17 cellular contexts compared by ENCODE assay signal in the genomic region with DNA sequence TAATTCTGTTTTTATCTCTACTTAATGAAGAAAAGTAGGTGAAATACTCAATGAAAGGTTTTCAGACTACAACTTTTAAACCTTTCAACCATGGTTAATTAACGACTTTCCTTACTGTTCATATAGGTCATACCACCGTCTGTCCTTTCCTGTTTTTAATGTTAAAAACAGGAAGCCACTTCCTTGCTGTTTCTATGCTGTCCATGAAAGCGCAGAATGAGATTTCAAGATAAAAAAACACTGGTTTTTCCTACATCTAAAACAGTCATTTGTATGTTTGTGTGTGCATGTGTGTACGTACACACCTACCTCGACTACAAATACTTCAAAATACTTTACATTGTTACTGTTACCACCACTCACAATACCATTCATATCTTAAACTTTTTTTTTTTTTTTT. TPM values are rescaled to one million over a fixed set of nuclear protein-coding genes. Genes with fewer than 3 reads are reported as not detected.
A peak's percentile ranks its signal among the peaks of the same experiment; 100 is the strongest.
DNase-seq lines count a peak whose midpoint lies in the region; ATAC-seq, FAIRE-seq and TF ChIP-seq lines count a peak whose summit lies in the region.
"Had no signal": no experiment of that assay in that cellular context is flagged by ENCODE, and none has a peak within 500 bp of the region (broad histone marks: within the 10 kb centered on the region; RNA-seq: fewer than 3 reads in every experiment).

No MANE protein-coding gene starts in this region.

- H3K27me3 Mint-ChIP-seq in activated naive CD4-positive, alpha-beta T cell treated with anti-CD3 and anti-CD28 coated beads, Interleukin-2, amount 50 U/mL, for 24 hours: no peaks in the 10 kb centered on the region
- no peaks in the 10 kb centered on the region for H3K27me3 Mint-ChIP-seq in Caco-2 (ENCODE audit: insufficient read depth, unreplicated experiment)

- no peak for DNase-seq in activated naive CD4-positive, alpha-beta T cell (lab: John Stamatoyannopoulos, UW)
- DNase-seq in endothelial cell of umbilical vein (ENCODE audit: low read depth, low spot score): peak; percentile 84
- DNase-seq in superior temporal gyrus (ENCODE audit: extremely low spot score): peak; percentile 9
- no peak for DNase-seq in Caco-2
- DNase-seq: DMS153, mammary epithelial cell, NCI-H1417 treated with DMSO at 0.1 percent for 48 hours, NCI-H446, occipital lobe, tibial artery had no signal

- H3K9me1 ChIP-seq in endothelial cell of umbilical vein (replicated peaks; ENCODE audit: control insufficient read depth, extremely low read depth, insufficient read depth, low read length): no peaks in the 10 kb centered on the region

- H3K4me1 ChIP-seq in OCI-LY1 (ENCODE audit: insufficient read depth, low read length, severe bottlenecking) (peaks cover 97% of the 10 kb centered on the region), endothelial cell of umbilical vein (ENCODE audit: control insufficient read depth, extremely low read depth, insufficient read depth, low read length) (peaks cover 50% of the 10 kb centered on the region), Caco-2 (peaks cover 7% of the 10 kb centered on the region; the same call in 1 of the 2 replicates)
- H3K4me1 ChIP-seq: tibial artery had no signal

- H3K36me3 ChIP-seq in OCI-LY1 (ENCODE audit: insufficient read depth, low read length) (peaks cover 17% of the 10 kb centered on the region), endothelial cell of umbilical vein (ENCODE audit: control insufficient read depth in 2 of 2, extremely low read depth in 1 of 2, insufficient read depth in 2 of 2, low read length in 2 of 2) (no peaks in the 10 kb centered on the region), Caco-2 (ENCODE audit: control insufficient read depth, insufficient read depth, low read length) (no peaks in the 10 kb centered on the region)

- H3K79me2 ChIP-seq in OCI-LY1 (ENCODE audit: insufficient read depth, low read length) (peaks cover 24% of the 10 kb centered on the region), endothelial cell of umbilical vein (ENCODE audit: control insufficient read depth, insufficient read depth, low read length) (peaks cover 79% of the 10 kb centered on the region)

- POLR2A ChIA-PET in endothelial cell of umbilical vein (lab: Charles Lee): interaction anchor here (0.7 kb wide), 1 partner anchor 672 kb away, joined by 4 read pairs; no protein-coding TSS in a partner anchor
- POLR2A ChIA-PET in Caco-2 (lab: Charles Lee): no interaction called here

- H3F3A ChIP-seq in OCI-LY1 (ENCODE audit: insufficient read depth, low read length): peaks cover 7% of the 10 kb centered on the region; the same call in 1 of the 2 replicates

- H3K4me1 Mint-ChIP-seq in activated naive CD4-positive, alpha-beta T cell treated with anti-CD3 and anti-CD28 coated beads, Interleukin-2, amount 50 U/mL, for 24 hours: peaks cover 66% of the 10 kb centered on the region
- H3K4me1 Mint-ChIP-seq in Caco-2 (ENCODE audit: low read depth, unreplicated experiment): peaks cover 6% of the 10 kb centered on the region

- dilution Hi-C loops in endothelial cell of umbilical vein (cut with MboI; ENCODE audit: extremely low pct_ligation_motif_present, low sequenced_read_pairs): no loop called here

- TF ChIP-seq POLR2A in endothelial cell of umbilical vein (IDR thresholded peaks at IDR 0.05; ENCODE audit: low read depth, low read length): no peak

- no peak for ATAC-seq in HG02884 (IDR thresholded peaks at IDR 0.05; ENCODE audit: unreplicated experiment)
- ATAC-seq in HG02938 (IDR thresholded peaks at IDR 0.05; ENCODE audit: unreplicated experiment): no peak
- ATAC-seq: Panc1 had no signal

- H3K4me3 Mint-ChIP-seq in activated naive CD4-positive, alpha-beta T cell treated with anti-CD3 and anti-CD28 coated beads, Interleukin-2, amount 50 U/mL, for 24 hours: no peak overlapping the region
- no peak overlapping the region for H3K4me3 Mint-ChIP-seq in Caco-2 (ENCODE audit: unreplicated experiment)

- H3K36me3 Mint-ChIP-seq in activated naive CD4-positive, alpha-beta T cell treated with anti-CD3 and anti-CD28 coated beads, Interleukin-2, amount 50 U/mL, for 24 hours: peaks cover 6% of the 10 kb centered on the region
- H3K36me3 Mint-ChIP-seq in Caco-2 (ENCODE audit: insufficient read depth, unreplicated experiment): peaks cover 31% of the 10 kb centered on the region

- H3K27me3 ChIP-seq in OCI-LY1 (ENCODE audit: insufficient read depth, low read length) (no peaks in the 10 kb centered on the region), endothelial cell of umbilical vein (ENCODE audit: control insufficient read depth in 2 of 2, insufficient read depth in 2 of 2, low read length in 2 of 2) (no peaks in the 10 kb centered on the region), Caco-2 (replicated peaks; ENCODE audit: control insufficient read depth, insufficient read depth, low read length) (no peaks in the 10 kb centered on the region)
- H3K27me3 ChIP-seq: tibial artery had no signal

- peak overlapping the region; percentile 82 for H3K27ac Mint-ChIP-seq in activated naive CD4-positive, alpha-beta T cell treated with anti-CD3 and anti-CD28 coated beads, Interleukin-2, amount 50 U/mL, for 24 hours
- H3K27ac Mint-ChIP-seq in Caco-2 (ENCODE audit: unreplicated experiment): no peak overlapping the region

- H3K9ac ChIP-seq in OCI-LY1 (ENCODE audit: low read length) (no peak overlapping the region), endothelial cell of umbilical vein (replicated peaks; ENCODE audit: extremely low read depth, insufficient read depth, low read length) (peak overlapping the region; percentile 1)

- CTCF ChIA-PET in endothelial cell of umbilical vein (lab: Charles Lee) (interaction anchor here (0.9 kb wide), 1 partner anchor 15 kb away, joined by 3 read pairs; no protein-coding TSS in a partner anchor), Caco-2 (lab: Charles Lee) (no interaction called here)

- BruUV-seq in endothelial cell of umbilical vein (replicated peaks; lab: Mats Ljungman, UMichigan) (no TSS peak), Caco-2 (replicated peaks; lab: Mats Ljungman, UMichigan) (no TSS peak)

- H3K27ac ChIP-seq in OCI-LY1 (ENCODE audit: low read depth, low read length, poor library complexity, severe bottlenecking) (peak overlapping the region; percentile 91), endothelial cell of umbilical vein (ENCODE audit: insufficient read depth, low read depth, low read length) (peak overlapping the region; percentile 77)
- H3K27ac ChIP-seq: coronary artery, tibial artery had no signal

- no peak overlapping the region for H3K4me3 ChIP-seq in OCI-LY1 (ENCODE audit: low read depth, low read length, poor library complexity, severe bottlenecking)
- H3K4me3 ChIP-seq in endothelial cell of umbilical vein (replicated peaks in 1 of 3; ENCODE audit: insufficient read depth in 1 of 3, low read depth in 1 of 3, low read length in 3 of 3): peak overlapping the region in 1 of 3 experiments; percentile 7
- H3K4me3 ChIP-seq in Caco-2 (ENCODE audit: low read depth, low read length): no peak overlapping the region
- H3K4me3 ChIP-seq: coronary artery, skin epidermis, tibial artery had no signal

- no peak for TF ChIP-seq CTCF in OCI-LY1 (IDR thresholded peaks at IDR 0.05; ENCODE audit: low read length)
- TF ChIP-seq CTCF in endothelial cell of umbilical vein (IDR thresholded peaks at IDR 0.05; ENCODE audit: extremely low read depth in 1 of 2, insufficient read depth in 1 of 2, low read depth in 1 of 2, low read length in 2 of 2): no peak
- TF ChIP-seq CTCF in Caco-2 (IDR thresholded peaks at IDR 0.05; ENCODE audit: insufficient read depth in 1 of 2, low read depth in 1 of 2, low read length in 1 of 2, severe bottlenecking in 1 of 2, unreplicated experiment in 1 of 2): no peak

- H4K20me1 ChIP-seq in OCI-LY1 (ENCODE audit: insufficient read depth, low read length): no peaks in the 10 kb centered on the region
- no peaks in the 10 kb centered on the region for H4K20me1 ChIP-seq in endothelial cell of umbilical vein (replicated peaks; ENCODE audit: control insufficient read depth, extremely low read depth, insufficient read depth, low read length)

- H3K4me2 ChIP-seq in OCI-LY1 (ENCODE audit: low read length) (0 out of 2 replicates have a peak overlapping the region, but pooled peaks have one; percentile 1), endothelial cell of umbilical vein (ENCODE audit: insufficient read depth, low read length) (peak overlapping the region; percentile 86)

- H3K9me3 Mint-ChIP-seq in activated naive CD4-positive, alpha-beta T cell treated with anti-CD3 and anti-CD28 coated beads, Interleukin-2, amount 50 U/mL, for 24 hours: no peaks in the 10 kb centered on the region
- no peaks in the 10 kb centered on the region for H3K9me3 Mint-ChIP-seq in Caco-2 (ENCODE audit: unreplicated experiment)

- H3K9me3 ChIP-seq in OCI-LY1 (ENCODE audit: low read length) (no peaks in the 10 kb centered on the region), endothelial cell of umbilical vein (replicated peaks; ENCODE audit: control insufficient read depth, insufficient read depth, low read length) (no peaks in the 10 kb centered on the region), Caco-2 (no peaks in the 10 kb centered on the region)
- H3K9me3 ChIP-seq: tibial artery had no signal

- peak; percentile 79 for FAIRE-seq in endothelial cell of umbilical vein (lab: Jason Lieb, UNC)

- H2AFZ ChIP-seq in OCI-LY1 (ENCODE audit: low read length) (no peak overlapping the region), endothelial cell of umbilical vein (ENCODE audit: low read depth, low read length) (no peak overlapping the region)

- intact Hi-C loops in endothelial cell of umbilical vein (cut with micrococcal nuclease): loop anchor here (2.0 kb wide), 1 partner anchor 16 kb away; no protein-coding TSS in a partner anchor
- intact Hi-C loops in Caco-2 (cut with micrococcal nuclease; ENCODE audit: unreplicated experiment): no loop called here

- H3K9me2 ChIP-seq in OCI-LY1 (ENCODE audit: low read depth, low read length): no peaks in the 10 kb centered on the region

TF ChIP-seq in endothelial cell of umbilical vein, 7 proteins besides CTCF, POLR2A, EP300 and RAD21:
- TF ChIP-seq JUN (IDR thresholded peaks at IDR 0.05; ENCODE audit: borderline replicate concordance, insufficient read depth, insufficient read length, low read depth) (peak; percentile 56), POLR2AphosphoS5 (IDR thresholded peaks at IDR 0.05; ENCODE audit: insufficient read depth, low read depth, low read length) (no peak), GATA2 (IDR thresholded peaks at IDR 0.05; ENCODE audit: insufficient read depth, insufficient read length, low read depth, low read length) (peak; percentile 89)

RNA-seq across cellular contexts. Expression of gene SPTLC2, which starts 27.3 kb away (rescaled TPM):
- 57.2 and 71.3 TPM in 2 replicates for total RNA-seq in endothelial cell of umbilical vein
- polyA plus RNA-seq in endothelial cell of umbilical vein: 13.3 and 19.1 TPM in 2 replicates
- 21.1 and 24.2 TPM in 2 replicates for polyA plus RNA-seq in endothelial cell of umbilical vein (2011; cell fraction: cytosol; rRNA removed)
- polyA plus RNA-seq in endothelial cell of umbilical vein (2011; cell fraction: nucleus; rRNA removed): 20.1 and 28.5 TPM in 2 replicates
- polyA plus RNA-seq in endothelial cell of umbilical vein (2012): 25.9 and 32.7 TPM in 2 replicates
- 57.7 and 96.5 TPM in 2 replicates for polyA minus RNA-seq in endothelial cell of umbilical vein
- 11.7 TPM for polyA minus RNA-seq in endothelial cell of umbilical vein (2011; cell fraction: cytosol; rRNA and poly(A)+ RNA removed)
- polyA minus RNA-seq in endothelial cell of umbilical vein (2011; cell fraction: nucleus; rRNA and poly(A)+ RNA removed): 24.8 and 35.8 TPM in 2 replicates
- total RNA-seq in Caco-2 (2022): 45.8 and 49.6 TPM in 2 replicates

Comparison
In these comparisons a context has a peak if more than half of its experiments do, and no peak if none do; other contexts are left out.
1. DNase-seq: peak in endothelial cell of umbilical vein (single experiment) and superior temporal gyrus (single experiment); none in activated naive CD4-positive, alpha-beta T cell (0 of 4) and Caco-2 (0 of 2).